ENCODE assay signal across 23 cellular contexts in the genomic region with DNA sequence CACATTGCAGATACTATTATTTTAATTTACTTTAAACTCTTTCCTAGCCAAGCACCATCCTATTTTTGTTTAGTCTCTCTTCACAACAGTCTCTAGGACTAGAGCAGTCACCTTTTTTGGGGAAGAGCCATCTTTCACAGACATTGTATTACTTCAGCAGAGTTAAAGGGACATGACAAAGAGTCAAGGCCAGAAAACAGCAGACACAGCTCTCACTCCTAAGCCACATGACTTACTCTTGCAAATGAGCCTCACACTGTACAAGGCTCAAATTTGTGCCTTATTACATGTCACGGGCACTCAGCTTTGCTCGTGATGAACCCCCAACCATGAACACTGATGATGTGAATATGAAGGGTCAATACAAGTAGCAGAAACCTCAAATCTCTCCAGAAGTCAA.
DNase-seq lines count a peak whose midpoint lies in the region; ATAC-seq, FAIRE-seq and TF ChIP-seq lines count a peak whose summit lies in the region.
"Had no signal": no experiment of that assay in that cellular context is flagged by ENCODE, and none has a peak within 500 bp of the region (broad histone marks: within the 10 kb centered on the region; RNA-seq: fewer than 3 reads in every experiment).

No MANE protein-coding gene starts in this region.

- no TSS peak for BruUV-seq in GM12878 (replicated peaks; lab: Mats Ljungman, UMichigan)

- 5% methylated on average over 2 of the region's 2 CpGs for WGBS in GM12878 (ENCODE audit: insufficient coverage, insufficient replicate concordance, low lambda C conversion rate, missing lambda C conversion rate)
- WGBS in testis, 2 donors, result 77 to 90% methylated on average over 2 of the region's 2 CpGs
- WGBS in esophagus squamous epithelium, 2 donors, result 83 to 100% methylated on average over 1 to 2 of the region's 2 CpGs

- intact Hi-C loops in Right ventricle myocardium superior (cut with DNase I), result no loop called here
- intact Hi-C loops in GM12878 (cut with micrococcal nuclease; ENCODE audit: unreplicated experiment), result loop anchor here (10.0 kb wide), 1 partner anchor 587 kb away; no protein-coding TSS in a partner anchor
- intact Hi-C loops in testis (cut with DNase I; ENCODE audit: low total_unique reads), result no loop called here
- intact Hi-C loops in uterus (cut with DNase I; ENCODE audit: low total_unique reads), result no loop called here
- intact Hi-C loops in esophagus squamous epithelium (cut with DNase I), result no loop called here

- H3K79me2 ChIP-seq in GM12878 (ENCODE audit: control insufficient read depth, insufficient read depth, low read length), result no peaks in the 10 kb centered on the region; the same call in 1 of the 2 replicates

- in situ Hi-C loops in GM12878 (cut with MboI), result loop anchor here (10.0 kb wide), 1 partner anchor 293 kb away; no protein-coding TSS in a partner anchor

- H2AFZ ChIP-seq in GM12878 (ENCODE audit: control insufficient read depth, low read depth, low read length), result no peak overlapping the region

- H3K36me3 ChIP-seq in right atrium auricular region (peaks cover 32% of the 10 kb centered on the region), GM12878 (ENCODE audit: control insufficient read depth in 2 of 2, insufficient read depth in 2 of 2, low read length in 1 of 2) (peaks cover 0 to 5% of the 10 kb centered on the region in 2 experiments; a peak in 1 of 4 replicates), testis (ENCODE audit: low read depth, missing control alignments) (no peaks in the 10 kb centered on the region), uterus (no peaks in the 10 kb centered on the region), esophagus squamous epithelium (peaks cover 0 to 66% (median 0%) of the 10 kb centered on the region in 3 donors)

- no peak overlapping the region for H3K4me2 ChIP-seq in GM12878 (ENCODE audit: control insufficient read depth, insufficient read depth)

- H3K4me3 ChIP-seq in right atrium auricular region, result no peak overlapping the region
- H3K4me3 ChIP-seq in GM12878, result no peak overlapping the region
- no peak overlapping the region for H3K4me3 ChIP-seq in testis
- no peak overlapping the region for H3K4me3 ChIP-seq in uterus
- H3K4me3 ChIP-seq in esophagus squamous epithelium, result no peak overlapping the region
- H3K4me3 ChIP-seq: ascending aorta, heart right ventricle, pancreas, stomach had no signal

- DNase-seq in Right ventricle myocardium superior (no peak), right atrium auricular region (ENCODE audit: low spot score) (no peak), GM12878 (ENCODE audit: low read depth, low spot score) (no peak), testis (peak; percentile 55), uterus (no peak), T1000 (lab: John Stamatoyannopoulos, UW) (no peak), esophagus squamous epithelium (lab: John Stamatoyannopoulos, UW) (no peak)
- DNase-seq: activated CD4-positive, alpha-beta T cell treated with anti-CD3 and anti-CD28 coated beads for 1 hour; activated gamma-delta T cell treated with Interleukin-2 at 50 U/mL for 16 hours; CD4-positive, CD25-positive, alpha-beta regulatory T cell; GOT3; heart right ventricle; kidney; NCI-H1694 treated with DMSO at 0.1 percent for 48 hours; NCI-H510A; pancreas; RPMI8226; stomach had no signal

- no peak for TF ChIP-seq CTCF in right atrium auricular region (IDR thresholded peaks at IDR 0.05)
- TF ChIP-seq CTCF in GM12878 (IDR thresholded peaks at IDR 0.05 in 2 of 3, conservative IDR thresholded peaks at IDR 0.05 in 1 of 3; ENCODE audit: control insufficient read depth in 2 of 3, extremely low read depth in 1 of 3, insufficient read depth in 1 of 3, low read depth in 3 of 3, low read length in 3 of 3), result no peak
- TF ChIP-seq CTCF in testis (IDR thresholded peaks at IDR 0.05), result no peak
- TF ChIP-seq CTCF in uterus (IDR thresholded peaks at IDR 0.05), result no peak
- TF ChIP-seq CTCF in esophagus squamous epithelium (IDR thresholded peaks at IDR 0.05), result no peak

- no peaks in the 10 kb centered on the region for H3K9me3 ChIP-seq in right atrium auricular region
- no peaks in the 10 kb centered on the region; the same call in 2 of the 3 replicates for H3K9me3 ChIP-seq in GM12878 (replicated peaks; ENCODE audit: control insufficient read depth, insufficient read depth, low read length)
- no peaks in the 10 kb centered on the region for H3K9me3 ChIP-seq in testis
- H3K9me3 ChIP-seq in uterus, result no peaks in the 10 kb centered on the region
- no peaks in the 10 kb centered on the region for H3K9me3 ChIP-seq in esophagus squamous epithelium
- H3K9me3 ChIP-seq: ascending aorta, pancreas, stomach had no signal

- no peak for TF ChIP-seq RAD21 in GM12878 (IDR thresholded peaks at IDR 0.05; ENCODE audit: insufficient read depth, low read depth, low read length)

- H3K4me1 ChIP-seq in right atrium auricular region (peaks cover 0 to 14% of the 10 kb centered on the region in 2 donors), GM12878 (ENCODE audit: control insufficient read depth, insufficient read depth, low read length) (peaks cover 28% of the 10 kb centered on the region), testis (no peaks in the 10 kb centered on the region), uterus (no peaks in the 10 kb centered on the region), esophagus squamous epithelium (no peaks in the 10 kb centered on the region)
- H3K4me1 ChIP-seq: ascending aorta had no signal

- peak overlapping the region in 1 of 2 donors; percentile 58 for H3K27ac ChIP-seq in right atrium auricular region
- no peak overlapping the region; the same call in 1 of the 2 replicates for H3K27ac ChIP-seq in GM12878 (ENCODE audit: control insufficient read depth, insufficient read depth)
- no peak overlapping the region for H3K27ac ChIP-seq in testis
- H3K27ac ChIP-seq in uterus, result no peak overlapping the region
- H3K27ac ChIP-seq in esophagus squamous epithelium, result no peak overlapping the region
- H3K27ac ChIP-seq: ascending aorta, heart right ventricle had no signal

- no peak for TF ChIP-seq POLR2A in GM12878 (IDR thresholded peaks at IDR 0.05; ENCODE audit: low read depth, low read length)
- TF ChIP-seq POLR2A in testis (IDR thresholded peaks at IDR 0.05), result no peak
- no peak for TF ChIP-seq POLR2A in uterus (IDR thresholded peaks at IDR 0.05)
- TF ChIP-seq POLR2A in esophagus squamous epithelium (IDR thresholded peaks at IDR 0.05), result no peak

- H3K27me3 ChIP-seq in right atrium auricular region (no peaks in the 10 kb centered on the region), GM12878 (replicated peaks in 1 of 2; ENCODE audit: control insufficient read depth in 2 of 2, insufficient read depth in 2 of 2, low read length in 1 of 2) (no peaks in the 10 kb centered on the region), testis (no peaks in the 10 kb centered on the region), uterus (no peaks in the 10 kb centered on the region), esophagus squamous epithelium (no peaks in the 10 kb centered on the region)
- H3K27me3 ChIP-seq: ascending aorta, pancreas had no signal

- SMC1A ChIA-PET in GM12878 (lab: Charles Lee; ENCODE audit: uncharacterized antibody, unreplicated experiment), result interaction anchor here (0.9 to 2.0 kb wide), 2 partner anchors 17 to 106 kb away, joined by 3 to 8 read pairs; no protein-coding TSS in a partner anchor

- no peak for FAIRE-seq in GM12878 (lab: Jason Lieb, UNC)
- FAIRE-seq: A204.1, GM12891, kidney, pancreas had no signal

- CTCF ChIA-PET in GM12878 (lab: Yijun Ruan, JAX), result no interaction called here

- H4K20me1 ChIP-seq in GM12878 (ENCODE audit: control insufficient read depth, insufficient read depth), result no peaks in the 10 kb centered on the region

- RAD21 ChIA-PET in GM12878 (lab: Charles Lee; ENCODE audit: unreplicated experiment), result no interaction called here

- TF ChIP-seq EP300 in GM12878 (IDR thresholded peaks at IDR 0.05; ENCODE audit: borderline replicate concordance in 1 of 2, control insufficient read depth in 1 of 2, low read depth in 2 of 2, low read length in 2 of 2), result no peak

- POLR2A ChIA-PET in GM12878 (lab: Charles Lee), result no interaction called here

- H3K9ac ChIP-seq in GM12878 (ENCODE audit: control insufficient read depth, insufficient read depth, low read length), result no peak overlapping the region

- ATAC-seq in Right ventricle myocardium superior (ENCODE audit: poor library complexity), result peak; percentile 36
- ATAC-seq in HG02885 (IDR thresholded peaks at IDR 0.05; ENCODE audit: poor library complexity, unreplicated experiment), result peak; percentile 38
- ATAC-seq in GM12878, result peak; percentile 61
- ATAC-seq: esophagus mucosa had no signal

TF ChIP-seq in GM12878, 131 proteins besides CTCF, POLR2A, EP300 and RAD21 (continues in another document):
- no peak for TF ChIP-seq CBFB (IDR thresholded peaks at IDR 0.05; ENCODE audit: low read depth)
- TF ChIP-seq SRF (IDR thresholded peaks at IDR 0.05; ENCODE audit: low read depth in 2 of 2, low read length in 2 of 2), result no peak
- TF ChIP-seq, protein P1, sequence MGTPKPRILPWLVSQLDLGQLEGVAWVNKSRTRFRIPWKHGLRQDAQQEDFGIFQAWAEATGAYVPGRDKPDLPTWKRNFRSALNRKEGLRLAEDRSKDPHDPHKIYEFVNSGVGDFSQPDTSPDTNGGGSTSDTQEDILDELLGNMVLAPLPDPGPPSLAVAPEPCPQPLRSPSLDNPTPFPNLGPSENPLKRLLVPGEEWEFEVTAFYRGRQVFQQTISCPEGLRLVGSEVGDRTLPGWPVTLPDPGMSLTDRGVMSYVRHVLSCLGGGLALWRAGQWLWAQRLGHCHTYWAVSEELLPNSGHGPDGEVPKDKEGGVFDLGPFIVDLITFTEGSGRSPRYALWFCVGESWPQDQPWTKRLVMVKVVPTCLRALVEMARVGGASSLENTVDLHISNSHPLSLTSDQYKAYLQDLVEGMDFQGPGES (IDR thresholded peaks at IDR 0.05), result no peak
- TF ChIP-seq GATAD2B (conservative IDR thresholded peaks at IDR 0.05; ENCODE audit: low read depth), result no peak
- TF ChIP-seq, protein P2, sequence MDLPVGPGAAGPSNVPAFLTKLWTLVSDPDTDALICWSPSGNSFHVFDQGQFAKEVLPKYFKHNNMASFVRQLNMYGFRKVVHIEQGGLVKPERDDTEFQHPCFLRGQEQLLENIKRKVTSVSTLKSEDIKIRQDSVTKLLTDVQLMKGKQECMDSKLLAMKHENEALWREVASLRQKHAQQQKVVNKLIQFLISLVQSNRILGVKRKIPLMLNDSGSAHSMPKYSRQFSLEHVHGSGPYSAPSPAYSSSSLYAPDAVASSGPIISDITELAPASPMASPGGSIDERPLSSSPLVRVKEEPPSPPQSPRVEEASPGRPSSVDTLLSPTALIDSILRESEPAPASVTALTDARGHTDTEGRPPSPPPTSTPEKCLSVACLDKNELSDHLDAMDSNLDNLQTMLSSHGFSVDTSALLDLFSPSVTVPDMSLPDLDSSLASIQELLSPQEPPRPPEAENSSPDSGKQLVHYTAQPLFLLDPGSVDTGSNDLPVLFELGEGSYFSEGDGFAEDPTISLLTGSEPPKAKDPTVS (IDR thresholded peaks at IDR 0.05; ENCODE audit: low read depth, low read length), result no peak
- no peak for TF ChIP-seq ZNF207 (IDR thresholded peaks at IDR 0.05; ENCODE audit: borderline replicate concordance)
- no peak for TF ChIP-seq BMI1 (IDR thresholded peaks at IDR 0.05; ENCODE audit: borderline replicate concordance)
